ENCODE assay signal across 22 cellular contexts in genomic region chr2:23322813-23323212, GRCh38.
"Had no signal": no experiment of that assay in that cellular context is flagged by ENCODE, and none has a peak within 500 bp of the region (broad histone marks: within the 10 kb centered on the region; RNA-seq: fewer than 3 reads in every experiment).

No MANE protein-coding gene starts in this region.

- DNase-seq: activated CD4-positive, alpha-beta memory T cell treated with anti-CD3 and anti-CD28 coated beads, Interleukin-2, amount 10 ng/mL, durations not matched to agents 7 days and 5 days; activated CD4-positive, alpha-beta T cell treated with anti-CD3 and anti-CD28 coated beads, Interleukin-2, amount 10 ng/mL, durations not matched to agents 24 days and 14 days; activated CD4-positive, CD25-positive, alpha-beta regulatory T cell treated with anti-CD3 and anti-CD28 coated beads, Interleukin-2, amount 50 U/mL, for 72 hours; activated CD8-positive, alpha-beta memory T cell treated with anti-CD3 and anti-CD28 coated beads, Interleukin-2, amount 50 U/mL, for 48 hours; activated naive CD4-positive, alpha-beta T cell; activated T-cell treated with anti-CD3 and anti-CD28 coated beads, Interleukin-2, amount 50 U/mL, for 24 hours; central memory CD4-positive, alpha-beta T cell; dermis blood vessel endothelial cell; effector CD4-positive, alpha-beta T cell; islet precursor cell; natural killer cell; posterior cingulate gyrus; right cardiac atrium; spleen; stimulated activated naive CD4-positive, alpha-beta T cell treated with Interleukin-2 at 50 U/mL for 16 hours; T-helper 9 cell; transverse colon; WERI-Rb-1 had no signal

- H3K4me1 ChIP-seq: ascending aorta, gastroesophageal sphincter, spleen, transverse colon had no signal

- H3K36me3 ChIP-seq: ascending aorta, gastroesophageal sphincter, spleen, transverse colon, WERI-Rb-1 had no signal

- H3K27ac ChIP-seq: ascending aorta, gastroesophageal sphincter, hepatocyte, spleen, transverse colon, WERI-Rb-1 had no signal

- H3K27me3 ChIP-seq: ascending aorta, gastroesophageal sphincter, hepatocyte, transverse colon had no signal

- H3K4me3 ChIP-seq: ascending aorta, gastroesophageal sphincter, hepatocyte, spleen, transverse colon had no signal

- ATAC-seq: activated naive CD4-positive, alpha-beta T cell treated with anti-CD3 and anti-CD28 coated beads, Interleukin-2, amount 50 U/mL, for 72 hours; gastroesophageal sphincter; natural killer cell had no signal

- H3K9me3 ChIP-seq: ascending aorta, gastroesophageal sphincter, spleen, transverse colon had no signal
